Comparison of ENCODE assay signal across 27 cellular contexts in genomic region chr15:39265261-39265660, GRCh38.
"Had no signal": no experiment of that assay in that cellular context is flagged by ENCODE, and none has a peak within 500 bp of the region (broad histone marks: within the 10 kb centered on the region; RNA-seq: fewer than 3 reads in every experiment).

No MANE protein-coding gene starts in this region.

- H3K9me3 ChIP-seq: MG63, Peyer's patch had no signal

- H3K36me3 ChIP-seq: cardiac muscle cell, MG63, Peyer's patch had no signal

- H3K27me3 ChIP-seq: cardiac muscle cell, MG63, Peyer's patch had no signal

- FAIRE-seq: astrocyte had no signal

- DNase-seq: activated B cell treated with CpG ODN at 0.5 μM for 24 hours; activated CD4-positive, alpha-beta memory T cell treated with anti-CD3 and anti-CD28 coated beads for 36 hours; activated CD4-positive, alpha-beta T cell treated with anti-CD3 and anti-CD28 coated beads for 1 hour; activated CD4-positive, alpha-beta T cell treated with anti-CD3 and anti-CD28 coated beads, Interleukin-2, amount 10 ng/mL, durations not matched to agents 24 days and 14 days; activated CD8-positive, alpha-beta memory T cell treated with anti-CD3 and anti-CD28 coated beads for 24 hours; activated effector memory CD4-positive, alpha-beta T cell treated with anti-CD3 and anti-CD28 coated beads, Interleukin-2, amount 50 U/mL, for 16 hours; activated naive CD4-positive, alpha-beta T cell treated with Interleukin-2 at 50 U/mL for 16 hours; activated T-cell treated with anti-CD3 and anti-CD28 coated beads, Interleukin-2, amount 50 U/mL, for 4 hours; KG1; MG63; MV-4-11; NCI-H1092 treated with DMSO at 0.1 percent for 48 hours; NCI-H1417 treated with DMSO at 0.1 percent for 48 hours; NCI-H1694; NCI-H2029; NCI-H2107; NCI-H2171 treated with DMSO at 0.1 percent for 48 hours; NCI-H226; NCI-H510A treated with DMSO at 0.1 percent for 48 hours; NCI-H69; NK-92 treated with Interleukin-12 subunit alpha and Interleukin-12 subunit beta, amount 100 ng/mL, for 24 hours; Peyer's patch; SHP77 treated with DMSO at 0.1 percent for 48 hours; T-helper 17 cell; T-helper 9 cell had no signal

- H3K27ac ChIP-seq: cardiac muscle cell, Peyer's patch had no signal

- H3K4me1 ChIP-seq: Peyer's patch had no signal

- H3K4me3 ChIP-seq: cardiac muscle cell, MG63, Peyer's patch had no signal
